Comparison of ENCODE assay signal across 8 cellular contexts in genomic region chr4:81214518-81215218, GRCh38. TPM values are rescaled to one million over a fixed set of nuclear protein-coding genes. Genes with fewer than 3 reads are reported as not detected.
DNase-seq lines count a peak whose midpoint lies in the region; ATAC-seq, FAIRE-seq and TF ChIP-seq lines count a peak whose summit lies in the region.

No MANE protein-coding gene starts in this region.

- no peak for ATAC-seq in HG02759 (IDR thresholded peaks at IDR 0.05; ENCODE audit: unreplicated experiment)
- no peak for ATAC-seq in HG02938 (IDR thresholded peaks at IDR 0.05; ENCODE audit: unreplicated experiment)

- no peaks in the 10 kb centered on the region for H3K4me1 ChIP-seq in HUES6 (ENCODE audit: control insufficient read depth, insufficient read depth, low read length)
- H3K4me1 ChIP-seq in mesenchymal stem cell (ENCODE audit: control insufficient read depth, insufficient read depth, low read depth, low read length) = peaks cover 12% of the 10 kb centered on the region

- H3K18ac ChIP-seq in mesenchymal stem cell (ENCODE audit: low read depth in 1 of 2, low read length in 2 of 2) = no peak overlapping the region

- 4% methylated on average over 53 of the region's 74 CpGs for WGBS in mesenchymal stem cell

- H3K4me2 ChIP-seq in mesenchymal stem cell (ENCODE audit: low read length, poor library complexity, severe bottlenecking) = peak overlapping the region; percentile 88

- H3K27ac Mint-ChIP-seq in chondrocyte (ENCODE audit: unreplicated experiment) = no peak overlapping the region

- H2BK12ac ChIP-seq in mesenchymal stem cell (ENCODE audit: low read length in 2 of 2) = no peak overlapping the region

- H3K4me3 Mint-ChIP-seq in chondrocyte (ENCODE audit: unreplicated experiment) = peak overlapping the region; percentile 58

- no peak overlapping the region for H3K4ac ChIP-seq in mesenchymal stem cell (ENCODE audit: low read depth in 1 of 2, low read length in 2 of 2)

- peak overlapping the region; percentile 70 for H3K4me3 ChIP-seq in HUES6 (ENCODE audit: low read depth, low read length)
- H3K4me3 ChIP-seq in mesenchymal stem cell (ENCODE audit: insufficient read depth in 1 of 2, low read depth in 1 of 2, low read length in 2 of 2) = peak overlapping the region; percentile 66 to 90

- peaks cover 4% of the 10 kb centered on the region for H3K9me3 ChIP-seq in HUES6 (ENCODE audit: control insufficient read depth, insufficient read depth, low read depth, low read length)
- no peaks in the 10 kb centered on the region for H3K9me3 ChIP-seq in mesenchymal stem cell (ENCODE audit: control insufficient read depth, low read length)

- H3K27me3 ChIP-seq in HUES6 (ENCODE audit: control insufficient read depth, insufficient read depth, low read length) = peaks cover 76% of the 10 kb centered on the region
- peaks cover 0 to 25% of the 10 kb centered on the region in 2 experiments for H3K27me3 ChIP-seq in mesenchymal stem cell (ENCODE audit: control insufficient read depth in 1 of 2, insufficient read depth in 1 of 2, low read length in 2 of 2)

- no peak overlapping the region for H4K91ac ChIP-seq in mesenchymal stem cell (ENCODE audit: low read length)

- TF ChIP-seq CTCF in chondrocyte (IDR thresholded peaks at IDR 0.05) = no peak

- DNase-seq in AG08395 (ENCODE audit: low spot score) = peak; percentile 37
- DNase-seq in chondrocyte (ENCODE audit: low spot score) = no peak
- DNase-seq in mesenchymal stem cell = peak; percentile 22
- DNase-seq in urothelium cell line (ENCODE audit: low spot score) = peak; percentile 36
- no peak for DNase-seq in HuH-7.5 (ENCODE audit: low spot score)

- H2AK5ac ChIP-seq in mesenchymal stem cell (ENCODE audit: low read length, severe bottlenecking) = no peak overlapping the region

- no peak overlapping the region for H4K8ac ChIP-seq in mesenchymal stem cell (ENCODE audit: low read length)

- H3K27ac ChIP-seq in HUES6 (ENCODE audit: low read depth, low read length) (no peak overlapping the region), mesenchymal stem cell (ENCODE audit: low read length, poor library complexity, severe bottlenecking) (no peak overlapping the region)

- H3K27me3 Mint-ChIP-seq in chondrocyte (ENCODE audit: low read depth) = peaks cover 40% of the 10 kb centered on the region

- H2BK120ac ChIP-seq in mesenchymal stem cell (ENCODE audit: low read depth, low read length) = no peak overlapping the region

- no peaks in the 10 kb centered on the region for H3K79me1 ChIP-seq in mesenchymal stem cell (replicated peaks; ENCODE audit: low read length, poor library complexity, severe bottlenecking)

- H3K36me3 Mint-ChIP-seq in chondrocyte (ENCODE audit: low read depth) = no peaks in the 10 kb centered on the region

- H3K9me3 Mint-ChIP-seq in chondrocyte (ENCODE audit: low read depth) = peaks cover 5% of the 10 kb centered on the region

- H2AFZ ChIP-seq in mesenchymal stem cell (ENCODE audit: low read depth, low read length) = peak overlapping the region; percentile 32

- peak; percentile 46 for FAIRE-seq in urothelium cell line (lab: Jason Lieb, UNC)

- H2BK15ac ChIP-seq in mesenchymal stem cell (ENCODE audit: low read depth, poor library complexity, severe bottlenecking) = no peak overlapping the region

- peaks cover 11% of the 10 kb centered on the region for H3K4me1 Mint-ChIP-seq in chondrocyte (ENCODE audit: low read depth)

- no peaks in the 10 kb centered on the region for H3K36me3 ChIP-seq in HUES6 (ENCODE audit: control insufficient read depth, insufficient read depth, low read length)
- peaks cover 0 to 4% of the 10 kb centered on the region in 2 experiments for H3K36me3 ChIP-seq in mesenchymal stem cell (ENCODE audit: control insufficient read depth in 1 of 2, insufficient read depth in 2 of 2, low read depth in 1 of 2, low read length in 2 of 2)

- H3K9ac ChIP-seq in HUES6 (ENCODE audit: low read length) = no peak overlapping the region
- H3K9ac ChIP-seq in mesenchymal stem cell (ENCODE audit: low read length) = peak overlapping the region; percentile 92

- H3K23ac ChIP-seq in mesenchymal stem cell (ENCODE audit: low read length in 2 of 2) = no peak overlapping the region

- no peak overlapping the region for H3K14ac ChIP-seq in mesenchymal stem cell (ENCODE audit: low read length in 2 of 2)

- no peak overlapping the region for H2BK5ac ChIP-seq in mesenchymal stem cell (ENCODE audit: low read depth, low read length, poor library complexity, severe bottlenecking)

RNA-seq across cellular contexts. Expression of gene PRKG2, which starts 0.4 kb away (rescaled TPM):
- not detected in 3 replicates for total RNA-seq in chondrocyte
- polyA plus RNA-seq in mesenchymal stem cell (2013, experiment 1 of 2) = 0.26 TPM
- polyA plus RNA-seq in mesenchymal stem cell (2013, experiment 2 of 2) = 0.18 TPM

Comparison
In these comparisons a context has a peak if more than half of its experiments do, and no peak if none do; other contexts are left out.
1. DNase-seq: peak in AG08395 (single experiment), mesenchymal stem cell (single experiment) and urothelium cell line (single experiment); none in chondrocyte (single experiment) and HuH-7.5 (single experiment).